ENCODE assay signal across 8 cellular contexts in genomic region chr7:1473864-1474512, GRCh38. TPM values are rescaled to one million over a fixed set of nuclear protein-coding genes. Genes with fewer than 3 reads are reported as not detected.
DNase-seq lines count a peak whose midpoint lies in the region; ATAC-seq and TF ChIP-seq lines count a peak whose summit lies in the region.

No MANE protein-coding gene starts in this region.

- peak; percentile 88 for DNase-seq in MM.1S
- peak; percentile 92 for DNase-seq in RPMI8226
- DNase-seq in activated T-helper 1 cell treated with anti-CD3 and anti-CD28 coated beads, Interleukin-12 subunit alpha, Interleukin-12 subunit beta, Interleukin-2, Interleukin-4 antibody, amounts not matched to agents 30 ng/mL and 10 ng/mL and 1 ng/mL, durations not matched to agents 14 hours and 24 hours and 36 hours (ENCODE audit: low spot score), result peak; percentile 71
- peak; percentile 68 to 83 for DNase-seq in fibroblast of lung (ENCODE audit: low read depth in 2 of 2)
- DNase-seq in nephron progenitor cell, result peak; percentile 95
- peak; percentile 77 for DNase-seq in stimulated activated naive CD4-positive, alpha-beta T cell treated with Interleukin-2 at 50 U/mL for 16 hours (lab: John Stamatoyannopoulos, UW)

- no peaks in the 10 kb centered on the region for H3K79me2 ChIP-seq in MM.1S (ENCODE audit: low read length)
- no peaks in the 10 kb centered on the region for H3K79me2 ChIP-seq in fibroblast of lung (ENCODE audit: control insufficient read depth, insufficient read depth, low read length)

- no peaks in the 10 kb centered on the region for H4K20me1 ChIP-seq in MM.1S (ENCODE audit: insufficient read depth, low read length)
- no peaks in the 10 kb centered on the region for H4K20me1 ChIP-seq in fibroblast of lung (ENCODE audit: control insufficient read depth, extremely low read depth, insufficient read depth, low read length)

- no peaks in the 10 kb centered on the region for H3K4me1 Mint-ChIP-seq in activated T-helper 1 cell treated with anti-CD3 and anti-CD28 coated beads, Interleukin-12 subunit alpha, Interleukin-12 subunit beta, Interleukin-2, Interleukin-4 antibody, amounts not matched to agents 30 ng/mL and 10 ng/mL and 1 ng/mL, durations not matched to agents 14 hours and 24 hours and 36 hours (ENCODE audit: low read depth)
- H3K4me1 Mint-ChIP-seq in nephron progenitor cell, result peaks cover 3% of the 10 kb centered on the region

- intact Hi-C loops in activated T-helper 1 cell treated with anti-CD3 and anti-CD28 coated beads, Interleukin-12 subunit alpha, Interleukin-12 subunit beta, Interleukin-2, Interleukin-4 antibody, amounts not matched to agents 30 ng/mL and 10 ng/mL and 1 ng/mL, durations not matched to agents 14 hours and 24 hours and 36 hours (cut with micrococcal nuclease), result loop anchor here (1.0 kb wide), 2 partner anchors 15 to 30 kb away; partner anchors contain the start of genes INTS1 and MICALL2

- H3K4me3 ChIP-seq in MM.1S (ENCODE audit: low read length) (no peak overlapping the region), fibroblast of lung (replicated peaks in 1 of 4; ENCODE audit: control extremely low read depth in 1 of 4, insufficient read depth in 1 of 4, low read depth in 3 of 4, low read length in 4 of 4) (no peak overlapping the region)

- peaks cover 6% of the 10 kb centered on the region for H3K4me1 ChIP-seq in MM.1S (ENCODE audit: low read length)
- H3K4me1 ChIP-seq in fibroblast of lung (ENCODE audit: control insufficient read depth, extremely low read depth, insufficient read depth, low read length), result no peaks in the 10 kb centered on the region

- H3K9me3 Mint-ChIP-seq in activated T-helper 1 cell treated with anti-CD3 and anti-CD28 coated beads, Interleukin-12 subunit alpha, Interleukin-12 subunit beta, Interleukin-2, Interleukin-4 antibody, amounts not matched to agents 30 ng/mL and 10 ng/mL and 1 ng/mL, durations not matched to agents 14 hours and 24 hours and 36 hours, result no peaks in the 10 kb centered on the region
- no peaks in the 10 kb centered on the region for H3K9me3 Mint-ChIP-seq in nephron progenitor cell

- no peaks in the 10 kb centered on the region for H3F3A ChIP-seq in MM.1S (ENCODE audit: insufficient read depth, low read length)

- TF ChIP-seq CTCF in GM12873 (IDR thresholded peaks at IDR 0.05; ENCODE audit: insufficient read depth, low read depth, low read length, missing control alignments) (peak; percentile 96), MM.1S (IDR thresholded peaks at IDR 0.05; ENCODE audit: low read length) (peak; percentile 85), fibroblast of lung (conservative IDR thresholded peaks at IDR 0.05 in 1 of 2, IDR thresholded peaks at IDR 0.05 in 1 of 2; ENCODE audit: low read depth in 1 of 2, low read length in 2 of 2) (peak; percentile 68 to 82), nephron progenitor cell (IDR thresholded peaks at IDR 0.05) (peak; percentile 91)

- no peak for ATAC-seq in HG03025 (IDR thresholded peaks at IDR 0.05; ENCODE audit: low FRiP score, unreplicated experiment)

- H3K27me3 ChIP-seq in MM.1S (replicated peaks; ENCODE audit: insufficient read depth, low read length), result no peaks in the 10 kb centered on the region
- no peaks in the 10 kb centered on the region for H3K27me3 ChIP-seq in fibroblast of lung (ENCODE audit: control insufficient read depth, insufficient read depth, low read length)

- H3K27me3 Mint-ChIP-seq in activated T-helper 1 cell treated with anti-CD3 and anti-CD28 coated beads, Interleukin-12 subunit alpha, Interleukin-12 subunit beta, Interleukin-2, Interleukin-4 antibody, amounts not matched to agents 30 ng/mL and 10 ng/mL and 1 ng/mL, durations not matched to agents 14 hours and 24 hours and 36 hours (ENCODE audit: insufficient read depth), result no peaks in the 10 kb centered on the region
- H3K27me3 Mint-ChIP-seq in nephron progenitor cell (ENCODE audit: low read depth, poor library complexity), result no peaks in the 10 kb centered on the region

- peak overlapping the region; percentile 29; the same call in 1 of the 2 replicates for H3K9ac ChIP-seq in MM.1S (ENCODE audit: low read length)
- H3K9ac ChIP-seq in fibroblast of lung (ENCODE audit: insufficient read depth, low read length), result no peak overlapping the region

- no peak overlapping the region for H3K27ac Mint-ChIP-seq in activated T-helper 1 cell treated with anti-CD3 and anti-CD28 coated beads, Interleukin-12 subunit alpha, Interleukin-12 subunit beta, Interleukin-2, Interleukin-4 antibody, amounts not matched to agents 30 ng/mL and 10 ng/mL and 1 ng/mL, durations not matched to agents 14 hours and 24 hours and 36 hours
- no peak overlapping the region for H3K27ac Mint-ChIP-seq in nephron progenitor cell

- H2AFZ ChIP-seq in MM.1S (ENCODE audit: low read length), result 0 out of 2 replicates have a peak overlapping the region, but pooled peaks have one; percentile 31
- no peak overlapping the region for H2AFZ ChIP-seq in fibroblast of lung (ENCODE audit: low read length)

- peaks cover 4% of the 10 kb centered on the region for H3K36me3 Mint-ChIP-seq in activated T-helper 1 cell treated with anti-CD3 and anti-CD28 coated beads, Interleukin-12 subunit alpha, Interleukin-12 subunit beta, Interleukin-2, Interleukin-4 antibody, amounts not matched to agents 30 ng/mL and 10 ng/mL and 1 ng/mL, durations not matched to agents 14 hours and 24 hours and 36 hours (ENCODE audit: low read depth)
- H3K36me3 Mint-ChIP-seq in nephron progenitor cell (ENCODE audit: low read depth), result peaks cover 15% of the 10 kb centered on the region

- no peaks in the 10 kb centered on the region for H3K36me3 ChIP-seq in MM.1S (replicated peaks; ENCODE audit: insufficient read depth, low read length)
- H3K36me3 ChIP-seq in fibroblast of lung (ENCODE audit: control insufficient read depth, insufficient read depth, low read length), result peaks cover 28% of the 10 kb centered on the region

- H3K9me3 ChIP-seq in MM.1S (replicated peaks; ENCODE audit: insufficient read depth, low read length) (no peaks in the 10 kb centered on the region), fibroblast of lung (ENCODE audit: control insufficient read depth, insufficient read depth, low read depth, low read length) (no peaks in the 10 kb centered on the region)

- no peaks in the 10 kb centered on the region for H3K9me2 ChIP-seq in MM.1S (replicated peaks; ENCODE audit: insufficient read depth, low read length)

- no peak overlapping the region for H3K4me2 ChIP-seq in MM.1S (ENCODE audit: low read depth, low read length)
- H3K4me2 ChIP-seq in fibroblast of lung (ENCODE audit: extremely low read depth, insufficient read depth, low read length), result no peak overlapping the region

- no peak overlapping the region for H3K4me3 Mint-ChIP-seq in activated T-helper 1 cell treated with anti-CD3 and anti-CD28 coated beads, Interleukin-12 subunit alpha, Interleukin-12 subunit beta, Interleukin-2, Interleukin-4 antibody, amounts not matched to agents 30 ng/mL and 10 ng/mL and 1 ng/mL, durations not matched to agents 14 hours and 24 hours and 36 hours
- no peak overlapping the region for H3K4me3 Mint-ChIP-seq in nephron progenitor cell

- H3K27ac ChIP-seq in MM.1S (ENCODE audit: low read length) (no peak overlapping the region), fibroblast of lung (ENCODE audit: insufficient read depth, low read length) (no peak overlapping the region)

RNA-seq across cellular contexts. Expression of gene MICALL2, which starts 14.7 kb away (rescaled TPM):
- 1.9 and 2.2 TPM in 2 replicates for total RNA-seq in activated T-helper 1 cell treated with anti-CD3 and anti-CD28 coated beads, Interleukin-12 subunit alpha, Interleukin-12 subunit beta, Interleukin-2, Interleukin-4 antibody, amounts not matched to agents 30 ng/mL and 10 ng/mL and 1 ng/mL, durations not matched to agents 14 hours and 24 hours and 36 hours
- total RNA-seq in fibroblast of lung, result 48.0 and 60.1 TPM in 2 replicates
- 11.0 and 11.7 TPM in 2 replicates for polyA plus RNA-seq in fibroblast of lung
- polyA plus RNA-seq in fibroblast of lung (2012), result 15.6 and 22.9 TPM in 2 replicates
- polyA minus RNA-seq in fibroblast of lung (ENCODE audit: low replicate concordance), result 5.8 and 26.0 TPM in 2 replicates

RNA-seq across cellular contexts. Expression of gene INTS1, which starts 30.2 kb away (rescaled TPM):
- 94.3 and 97.9 TPM in 2 replicates for total RNA-seq in activated T-helper 1 cell treated with anti-CD3 and anti-CD28 coated beads, Interleukin-12 subunit alpha, Interleukin-12 subunit beta, Interleukin-2, Interleukin-4 antibody, amounts not matched to agents 30 ng/mL and 10 ng/mL and 1 ng/mL, durations not matched to agents 14 hours and 24 hours and 36 hours
- 22.9 and 35.5 TPM in 2 replicates for total RNA-seq in fibroblast of lung
- polyA plus RNA-seq in fibroblast of lung, result 7.1 and 16.2 TPM in 2 replicates
- polyA plus RNA-seq in fibroblast of lung (2012), result 32.9 and 58.5 TPM in 2 replicates
- 43.6 and 98.3 TPM in 2 replicates for polyA minus RNA-seq in fibroblast of lung (ENCODE audit: low replicate concordance)

RNA-seq across cellular contexts. Expression of gene MAFK, which starts 56.5 kb away (rescaled TPM):
- 48.1 and 51.7 TPM in 2 replicates for total RNA-seq in activated T-helper 1 cell treated with anti-CD3 and anti-CD28 coated beads, Interleukin-12 subunit alpha, Interleukin-12 subunit beta, Interleukin-2, Interleukin-4 antibody, amounts not matched to agents 30 ng/mL and 10 ng/mL and 1 ng/mL, durations not matched to agents 14 hours and 24 hours and 36 hours
- 14.6 and 18.0 TPM in 2 replicates for total RNA-seq in fibroblast of lung
- 3.2 TPM in 2 replicates for polyA plus RNA-seq in fibroblast of lung
- 11.9 and 15.1 TPM in 2 replicates for polyA plus RNA-seq in fibroblast of lung (2012)
- 4.1 and 4.6 TPM in 2 replicates for polyA minus RNA-seq in fibroblast of lung (ENCODE audit: low replicate concordance)

Comparison
In these comparisons a context has a peak if more than half of its experiments do, and no peak if none do; other contexts are left out.
1. RNA of gene MICALL2, which starts 14.7 kb away (total RNA-seq): 48.0 to 60.1 TPM in fibroblast of lung; 1.9 to 2.2 TPM in activated T-helper 1 cell treated with anti-CD3 and anti-CD28 coated beads, Interleukin-12 subunit alpha, Interleukin-12 subunit beta, Interleukin-2, Interleukin-4 antibody, amounts not matched to agents 30 ng/mL and 10 ng/mL and 1 ng/mL, durations not matched to agents 14 hours and 24 hours and 36 hours; every median in the first group is over 10 times any median in the second.
2. Peak in every context shown above with its lines, with median percentiles within 50 percentile points of each other: CTCF ChIP-seq and DNase-seq.